8 cellular contexts compared by ENCODE assay signal in the genomic region with DNA sequence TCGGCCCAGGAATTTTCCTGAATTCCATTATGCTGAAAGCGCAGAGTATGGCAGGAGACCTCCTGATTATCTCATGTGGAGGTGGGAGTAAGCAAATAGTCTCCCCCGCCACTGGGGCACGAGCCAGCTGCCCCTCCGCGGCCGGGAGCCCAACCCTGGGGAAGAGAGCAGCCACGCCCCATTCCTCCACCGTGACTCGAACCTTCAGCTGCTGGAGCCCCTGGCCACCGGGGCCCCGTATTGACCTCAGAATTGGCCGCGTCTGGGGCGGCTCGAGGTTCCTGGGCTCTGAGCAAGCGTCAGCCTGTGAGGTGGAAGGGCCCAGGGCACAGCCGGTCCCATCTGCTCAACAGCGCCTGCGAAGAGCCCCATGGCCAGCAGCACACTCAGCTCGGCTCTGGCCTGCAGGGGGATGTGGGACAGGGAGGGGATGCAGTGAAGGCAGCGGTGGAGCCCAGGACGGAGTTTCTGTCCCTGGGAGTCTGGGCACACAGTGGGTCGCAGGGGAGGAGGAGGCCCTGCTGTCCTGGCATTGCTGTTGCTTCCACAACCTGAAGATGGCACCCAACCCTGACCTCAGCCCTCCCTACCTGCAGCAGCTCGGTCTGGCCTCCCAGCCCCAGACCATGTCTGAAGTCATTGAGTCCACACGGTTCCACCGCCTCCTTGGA.
DNase-seq lines count a peak whose midpoint lies in the region; ATAC-seq and TF ChIP-seq lines count a peak whose summit lies in the region.

No MANE protein-coding gene starts in this region.

- peak in 2 of 3 donors; percentile 48 to 56 for TF ChIP-seq CTCF in ovary (IDR thresholded peaks at IDR 0.05)

- H3K27me3 ChIP-seq in ovary, result no peaks in the 10 kb centered on the region

- peak overlapping the region; percentile 32 to 46 for H3K27ac ChIP-seq in ovary

- in situ Hi-C loops in KBM-7 (cut with MboI; ENCODE audit: low pct_unique_long_range_greater_than_20kb, low sequenced_read_pairs), result no loop called here

- ATAC-seq in Right ventricle myocardium superior (ENCODE audit: poor library complexity) (peak; percentile 58), GM19467 (IDR thresholded peaks at IDR 0.05; ENCODE audit: unreplicated experiment) (no peak), HG03520 (IDR thresholded peaks at IDR 0.05; ENCODE audit: unreplicated experiment) (no peak)

- H3K4me3 ChIP-seq in ovary, result peak overlapping the region; percentile 21

- no peaks in the 10 kb centered on the region for H3K36me3 ChIP-seq in ovary

- WGBS in ovary, 3 donors, result 7 to 11% (median 8%) methylated on average over 21 to 27 of the region's 27 CpGs

- intact Hi-C loops in Right ventricle myocardium superior (cut with DNase I), result loop anchor here (2.0 to 5.0 kb wide), 2 partner anchors 267 to 393 kb away; no protein-coding TSS in a partner anchor
- intact Hi-C loops in ovary (cut with DNase I), result loop anchor here (2.0 to 10.0 kb wide), 5 partner anchors 97 to 393 kb away; a partner anchor contains a TSS

- TF ChIP-seq EP300 in ovary (IDR thresholded peaks at IDR 0.05), result no peak

- TF ChIP-seq POLR2A in ovary (IDR thresholded peaks at IDR 0.05), result no peak

- peaks cover 6% of the 10 kb centered on the region for H3K4me1 ChIP-seq in ovary (ENCODE audit: insufficient read depth)

- peak; percentile 4 for DNase-seq in stimulated activated CD4-positive, alpha-beta T cell treated with anti-CD3 and anti-CD28 coated beads, Interleukin-2, amount 100 ng/mL, for 4 hours (ENCODE audit: low read depth)
- no peak for DNase-seq in stimulated activated CD4-positive, alpha-beta T cell treated with anti-CD3 and anti-CD28 coated beads, Interleukin-4, amount 100 ng/mL, for 1 hour
- peak; percentile 43 for DNase-seq in KBM-7
- DNase-seq in activated CD8-positive, alpha-beta memory T cell treated with anti-CD3 and anti-CD28 coated beads, Interleukin-2, amount 50 U/mL, for 48 hours, result peak; percentile 60
- peak; percentile 66 for DNase-seq in Right ventricle myocardium superior
- peak; percentile 73 to 86 (median 80) for DNase-seq in ovary

- no peaks in the 10 kb centered on the region for H3K9me3 ChIP-seq in ovary
